In genomic region chr16:88784856-88785105, GRCh38 we compare ENCODE assay signal across 9 cellular contexts. TPM values are rescaled to one million over a fixed set of nuclear protein-coding genes. Genes with fewer than 3 reads are reported as not detected.
A peak's percentile ranks its signal among the peaks of the same experiment; 100 is the strongest.
DNase-seq lines count a peak whose midpoint lies in the region; ATAC-seq and TF ChIP-seq lines count a peak whose summit lies in the region.
"Had no signal": no experiment of that assay in that cellular context is flagged by ENCODE, and none has a peak within 500 bp of the region (broad histone marks: within the 10 kb centered on the region; RNA-seq: fewer than 3 reads in every experiment).

No MANE protein-coding gene starts in this region.

- H3K27me3 Mint-ChIP-seq in T-helper 17 cell (no peaks in the 10 kb centered on the region), progenitor cell of endocrine pancreas (peaks cover 28% of the 10 kb centered on the region), type B pancreatic cell (peaks cover 26% of the 10 kb centered on the region)

- H3K9me3 ChIP-seq in T-helper 17 cell (ENCODE audit: control insufficient read depth, low read length, poor library complexity, severe bottlenecking): no peaks in the 10 kb centered on the region

- TF ChIP-seq CTCF in progenitor cell of endocrine pancreas (IDR thresholded peaks at IDR 0.05; ENCODE audit: unreplicated experiment): no peak
- no peak for TF ChIP-seq CTCF in type B pancreatic cell (conservative IDR thresholded peaks at IDR 0.05)

- ATAC-seq in GM19324 (IDR thresholded peaks at IDR 0.05; ENCODE audit: low FRiP score, unreplicated experiment) (peak; percentile 38), T-helper 17 cell (no peak), left cardiac atrium (peak; percentile 46 to 48), GM18520 (IDR thresholded peaks at IDR 0.05; ENCODE audit: unreplicated experiment) (no peak)

- H3K4me1 Mint-ChIP-seq in T-helper 17 cell (peaks cover 38% of the 10 kb centered on the region), progenitor cell of endocrine pancreas (ENCODE audit: low read depth) (peaks cover 3% of the 10 kb centered on the region), type B pancreatic cell (ENCODE audit: unreplicated experiment) (peaks cover 22% of the 10 kb centered on the region)

- peak overlapping the region; percentile 59 to 88 (median 72) for H3K4me3 ChIP-seq in skin epidermis

- H3K4me3 Mint-ChIP-seq in T-helper 17 cell (peak overlapping the region; percentile 95), progenitor cell of endocrine pancreas (ENCODE audit: low read depth) (no peak overlapping the region), type B pancreatic cell (no peak overlapping the region)

- H3K27ac ChIP-seq in skin epidermis: peak overlapping the region; percentile 60 to 98 (median 96)

- H3K36me3 Mint-ChIP-seq in T-helper 17 cell (ENCODE audit: low read depth) (no peaks in the 10 kb centered on the region), progenitor cell of endocrine pancreas (ENCODE audit: insufficient read depth) (no peaks in the 10 kb centered on the region), type B pancreatic cell (no peaks in the 10 kb centered on the region)

- H3K9me3 Mint-ChIP-seq in progenitor cell of endocrine pancreas (ENCODE audit: low read depth) (no peaks in the 10 kb centered on the region), type B pancreatic cell (no peaks in the 10 kb centered on the region)

- DNase-seq in T-helper 17 cell (no peak), left cardiac atrium (no peak), progenitor cell of endocrine pancreas (ENCODE audit: low spot score, unreplicated experiment) (no peak), type B pancreatic cell (ENCODE audit: extremely low spot score, unreplicated experiment) (no peak), CD1c-positive myeloid dendritic cell (ENCODE audit: extremely low spot score) (no peak)
- DNase-seq: occipital lobe had no signal

- intact Hi-C loops in left cardiac atrium (cut with DNase I): loop anchor here (5.0 kb wide), 1 partner anchor 42 kb away; no protein-coding TSS in a partner anchor

- H3K27ac Mint-ChIP-seq in T-helper 17 cell: no peak overlapping the region
- H3K27ac Mint-ChIP-seq in progenitor cell of endocrine pancreas: no peak overlapping the region
- no peak overlapping the region for H3K27ac Mint-ChIP-seq in type B pancreatic cell

RNA-seq across cellular contexts. Expression of gene PIEZO1, which starts 0.2 kb away (rescaled TPM):
- total RNA-seq in T-helper 17 cell (100 to 1,000 TPM; 272 to 318 TPM), left cardiac atrium (10 to 100 TPM; 50.6 to 63.6 TPM), progenitor cell of endocrine pancreas (37.7 and 44.7 TPM in 2 replicates), type B pancreatic cell (ENCODE audit: low replicate concordance) (33.3 and 94.7 TPM in 2 replicates)

RNA-seq across cellular contexts. Expression of gene CDT1, which starts 18.8 kb away (rescaled TPM):
- total RNA-seq in T-helper 17 cell: 1 to 10 TPM in 1 of 2 donors, under 1 TPM in 1; 0.42 to 1.3 TPM
- total RNA-seq in left cardiac atrium: 1 to 10 TPM; 1.0 to 2.3 TPM
- 22.8 and 25.3 TPM in 2 replicates for total RNA-seq in progenitor cell of endocrine pancreas
- 17.7 and 36.8 TPM in 2 replicates for total RNA-seq in type B pancreatic cell (ENCODE audit: low replicate concordance)

RNA-seq across cellular contexts. Expression of gene APRT, which starts 26.9 kb away (rescaled TPM):
- total RNA-seq in T-helper 17 cell (100 to 1,000 TPM; 130 to 158 TPM), left cardiac atrium (10 to 100 TPM; 63.8 to 64.2 TPM), progenitor cell of endocrine pancreas (100 and 115 TPM in 2 replicates), type B pancreatic cell (ENCODE audit: low replicate concordance) (116 and 153 TPM in 2 replicates)

Comparison
In these comparisons a context has a peak if more than half of its experiments do, and no peak if none do; other contexts are left out.
1. ATAC-seq: peak in GM19324 (single experiment) and left cardiac atrium (2 of 2); none in T-helper 17 cell (single experiment) and GM18520 (single experiment).